In genomic region chr2:44880125-44880483, GRCh38 we compare ENCODE assay signal across 13 cellular contexts.
DNase-seq lines count a peak whose midpoint lies in the region; TF ChIP-seq lines count a peak whose summit lies in the region.
"Had no signal": no experiment of that assay in that cellular context is flagged by ENCODE, and none has a peak within 500 bp of the region (broad histone marks: within the 10 kb centered on the region; RNA-seq: fewer than 3 reads in every experiment).

No MANE protein-coding gene starts in this region.

- H3K27me3 ChIP-seq in WERI-Rb-1 (ENCODE audit: insufficient read depth, low read depth, severe bottlenecking) = no peaks in the 10 kb centered on the region
- H3K27me3 ChIP-seq: BLaER1 treated with 17β-estradiol and CSF1 and Interleukin-3, amounts not matched to agents 10 nM and 100 nM had no signal

- no peak for TF ChIP-seq CTCF in WERI-Rb-1 (IDR thresholded peaks at IDR 0.05; ENCODE audit: low read depth, low read length)

- peaks cover 8% of the 10 kb centered on the region for H3K9me3 ChIP-seq in WERI-Rb-1 (ENCODE audit: severe bottlenecking)

- no peaks in the 10 kb centered on the region for H3K36me3 ChIP-seq in WERI-Rb-1
- H3K36me3 ChIP-seq: BLaER1 treated with 17β-estradiol and CSF1 and Interleukin-3, amounts not matched to agents 10 nM and 100 nM had no signal

- peak overlapping the region; percentile 33 for H3K4me3 ChIP-seq in WERI-Rb-1 (ENCODE audit: low read depth, low read length)
- H3K4me3 ChIP-seq: BLaER1 treated with 17β-estradiol and CSF1 and Interleukin-3, amounts not matched to agents 10 nM and 100 nM had no signal

- DNase-seq in NCI-H1105 treated with DMSO at 0.1 percent for 48 hours (lab: John Stamatoyannopoulos, UW) (peak; percentile 12), NCI-H1105 (lab: John Stamatoyannopoulos, UW) (no peak), NCI-H82 (lab: John Stamatoyannopoulos, UW) (peak; percentile 75), WERI-Rb-1 (peak; percentile 47), UCSD-AML1 (lab: John Stamatoyannopoulos, UW; ENCODE audit: unreplicated experiment) (no peak), GM19240 (ENCODE audit: insufficient read length, low spot score) (no peak), AML-193 (lab: John Stamatoyannopoulos, UW) (no peak)
- DNase-seq: CD4-positive, CD25-positive, alpha-beta regulatory T cell; DMS153; DMS79 treated with DMSO at 0.1 percent for 48 hours; EL had no signal

- peak overlapping the region; percentile 60 for H3K27ac ChIP-seq in WERI-Rb-1
- H3K27ac ChIP-seq: 22Rv1; BLaER1 treated with 17β-estradiol and CSF1 and Interleukin-3, amounts not matched to agents 10 nM and 100 nM had no signal

Comparison
In these comparisons a context has a peak if more than half of its experiments do, and no peak if none do; other contexts are left out.
1. DNase-seq: peak in NCI-H1105 treated with DMSO at 0.1 percent for 48 hours (single experiment), NCI-H82 (single experiment) and WERI-Rb-1 (single experiment); none in NCI-H1105 (single experiment), UCSD-AML1 (single experiment), GM19240 (single experiment) and AML-193 (0 of 2).